ENCODE assay signal across 23 cellular contexts in genomic region chrX:44735498-44735897, GRCh38.
"Had no signal": no experiment of that assay in that cellular context is flagged by ENCODE, and none has a peak within 500 bp of the region (broad histone marks: within the 10 kb centered on the region; RNA-seq: fewer than 3 reads in every experiment).

No MANE protein-coding gene starts in this region.

- H3K27me3 Mint-ChIP-seq: naive thymus-derived CD4-positive, alpha-beta T cell; type B pancreatic cell had no signal

- H3K9me3 ChIP-seq: prostate gland, right lobe of liver, suprapubic skin, thyroid gland had no signal

- H3K4me1 ChIP-seq: heart right ventricle, parathyroid adenoma, prostate gland, right lobe of liver, suprapubic skin, thyroid gland had no signal

- H3K4me3 Mint-ChIP-seq: effector memory CD8-positive, alpha-beta T cell; naive thymus-derived CD4-positive, alpha-beta T cell; nephron progenitor cell; stimulated activated effector memory CD8-positive, alpha-beta T cell treated with anti-CD3 and anti-CD28 coated beads, Interleukin-12 subunit alpha, Interleukin-12 subunit beta, amount 100 ng/mL, for 72 hours; type B pancreatic cell had no signal

- H3K4me3 ChIP-seq: heart right ventricle, prostate gland, right lobe of liver, suprapubic skin, thyroid gland had no signal

- H3K36me3 ChIP-seq: heart right ventricle, prostate gland, right lobe of liver, suprapubic skin, thyroid gland had no signal

- H3K27me3 ChIP-seq: right lobe of liver, suprapubic skin, thyroid gland had no signal

- ATAC-seq: effector memory CD8-positive, alpha-beta T cell; heart right ventricle; naive thymus-derived CD4-positive, alpha-beta T cell; right lobe of liver; stimulated activated effector memory CD8-positive, alpha-beta T cell treated with anti-CD3 and anti-CD28 coated beads, Interleukin-12 subunit alpha, Interleukin-12 subunit beta, amount 100 ng/mL, for 72 hours; stimulated activated naive CD8-positive, alpha-beta T cell treated with anti-CD3 and anti-CD28 coated beads, Interleukin-15, Interleukin-2, amounts not matched to agents 100 U/mL and 50 U/mL, for 24 hours had no signal

- FAIRE-seq: islet of Langerhans, urothelium cell line had no signal

- H3K36me3 Mint-ChIP-seq: naive thymus-derived CD4-positive, alpha-beta T cell; stimulated activated effector memory CD8-positive, alpha-beta T cell treated with anti-CD3 and anti-CD28 coated beads, Interleukin-12 subunit alpha, Interleukin-12 subunit beta, amount 100 ng/mL, for 72 hours; type B pancreatic cell had no signal

- DNase-seq: cortex of kidney; effector memory CD8-positive, alpha-beta T cell; erythroblast; foreskin melanocyte; heart right ventricle; hypothalamus; kidney glomerular epithelial cell; mammary epithelial cell; naive thymus-derived CD4-positive, alpha-beta T cell; nephron progenitor cell; retina; right lobe of liver; stimulated activated CD4-positive, alpha-beta T cell treated with anti-CD3 and anti-CD28 coated beads, Interleukin-4, amount 100 ng/mL, for 1 hour; stimulated activated CD8-positive, alpha-beta memory T cell treated with anti-CD3 and anti-CD28 coated beads, Interleukin-4, amount 100 ng/mL, for 48 hours; stimulated activated naive CD8-positive, alpha-beta T cell treated with anti-CD3 and anti-CD28 coated beads, Interleukin-15, Interleukin-2, amounts not matched to agents 100 U/mL and 50 U/mL, for 24 hours; thyroid gland had no signal

- H2AFZ ChIP-seq: parathyroid adenoma had no signal

- H3K9ac ChIP-seq: parathyroid adenoma had no signal

- H3K79me2 ChIP-seq: parathyroid adenoma had no signal

- H3K27ac Mint-ChIP-seq: effector memory CD8-positive, alpha-beta T cell; naive thymus-derived CD4-positive, alpha-beta T cell; nephron progenitor cell; stimulated activated effector memory CD8-positive, alpha-beta T cell treated with anti-CD3 and anti-CD28 coated beads, Interleukin-12 subunit alpha, Interleukin-12 subunit beta, amount 100 ng/mL, for 72 hours; type B pancreatic cell had no signal

- H3K27ac ChIP-seq: heart right ventricle, parathyroid adenoma, prostate gland, right lobe of liver, suprapubic skin, thyroid gland had no signal

- H3K4me1 Mint-ChIP-seq: naive thymus-derived CD4-positive, alpha-beta T cell; nephron progenitor cell; stimulated activated effector memory CD8-positive, alpha-beta T cell treated with anti-CD3 and anti-CD28 coated beads, Interleukin-12 subunit alpha, Interleukin-12 subunit beta, amount 100 ng/mL, for 72 hours had no signal
